24 cellular contexts compared by ENCODE assay signal in genomic region chr1:58318157-58318665, GRCh38.
"Had no signal": no experiment of that assay in that cellular context is flagged by ENCODE, and none has a peak within 500 bp of the region (broad histone marks: within the 10 kb centered on the region; RNA-seq: fewer than 3 reads in every experiment).

No MANE protein-coding gene starts in this region.

- H3K4me1 ChIP-seq: ascending aorta, Peyer's patch had no signal

- H3K4me1 Mint-ChIP-seq: activated B cell treated with CpG ODN at 0.5 μM for 24 hours; activated CD4-positive, alpha-beta T cell treated with anti-CD3 and anti-CD28 coated beads, Interleukin-2, amount 10 ng/mL, durations not matched to agents 24 days and 14 days; activated CD8-positive, alpha-beta memory T cell treated with anti-CD3 and anti-CD28 coated beads, Interleukin-2, amount 10 ng/mL, durations not matched to agents 7 days and 5 days; activated naive CD8-positive, alpha-beta T cell treated with anti-CD3 and anti-CD28 coated beads, Interleukin-2, amount 50 U/mL, for 24 hours; central memory CD8-positive, alpha-beta T cell had no signal

- H3K36me3 Mint-ChIP-seq: activated CD8-positive, alpha-beta memory T cell treated with anti-CD3 and anti-CD28 coated beads, Interleukin-2, amount 10 ng/mL, durations not matched to agents 7 days and 5 days had no signal

- H3K4me3 ChIP-seq: ascending aorta, body of pancreas, Peyer's patch had no signal

- H3K36me3 ChIP-seq: ascending aorta, Peyer's patch had no signal

- DNase-seq: activated B cell treated with CpG ODN at 0.5 μM for 24 hours; activated CD4-positive, alpha-beta T cell treated with anti-CD3 and anti-CD28 coated beads for 1 hour; activated CD4-positive, alpha-beta T cell treated with anti-CD3 and anti-CD28 coated beads, Interleukin-2, amount 10 ng/mL, durations not matched to agents 24 days and 14 days; activated CD4-positive, alpha-beta T cell treated with anti-CD3 and anti-CD28 coated beads, Interleukin-2, amount 50 U/mL, for 48 hours; activated CD8-positive, alpha-beta memory T cell treated with anti-CD3 and anti-CD28 coated beads, Interleukin-2, amount 10 ng/mL, durations not matched to agents 7 days and 5 days; activated effector memory CD4-positive, alpha-beta T cell treated with anti-CD3 and anti-CD28 coated beads, Interleukin-2, amount 50 U/mL, for 16 hours; activated naive CD4-positive, alpha-beta T cell treated with Interleukin-2 at 50 U/mL for 16 hours; activated naive CD8-positive, alpha-beta T cell treated with anti-CD3 and anti-CD28 coated beads, Interleukin-2, amount 50 U/mL, for 24 hours; activated T-cell treated with anti-CD3 and anti-CD28 coated beads, Interleukin-2, amount 50 U/mL, for 4 hours; amniotic stem cell; body of pancreas; NCI-H1105 treated with DMSO at 0.1 percent for 48 hours; NCI-H1436 treated with DMSO at 0.1 percent for 48 hours; NCI-H1930; NCI-H2107; NCI-H2171 treated with DMSO at 0.1 percent for 48 hours; NCI-H226; NK-92 treated with Interleukin-12 subunit alpha and Interleukin-12 subunit beta, amount 100 ng/mL, for 24 hours; Peyer's patch; SHP77 treated with DMSO at 0.1 percent for 48 hours had no signal

- ATAC-seq: activated CD8-positive, alpha-beta memory T cell treated with anti-CD3 and anti-CD28 coated beads, Interleukin-2, amount 10 ng/mL, durations not matched to agents 7 days and 5 days; activated naive CD4-positive, alpha-beta T cell treated with anti-CD3 and anti-CD28 coated beads, Interleukin-2, amount 50 U/mL, for 72 hours; activated naive CD8-positive, alpha-beta T cell treated with anti-CD3 and anti-CD28 coated beads, Interleukin-2, amount 50 U/mL, for 24 hours; activated T-cell treated with anti-CD3 and anti-CD28 coated beads, Interleukin-2, amount 50 U/mL, for 4 hours; body of pancreas had no signal

- H3K9me3 Mint-ChIP-seq: activated CD4-positive, alpha-beta T cell treated with anti-CD3 and anti-CD28 coated beads, Interleukin-2, amount 10 ng/mL, durations not matched to agents 24 days and 14 days had no signal

- H3K27me3 Mint-ChIP-seq: activated B cell treated with CpG ODN at 0.5 μM for 24 hours; activated CD4-positive, alpha-beta T cell treated with anti-CD3 and anti-CD28 coated beads, Interleukin-2, amount 10 ng/mL, durations not matched to agents 24 days and 14 days; activated CD8-positive, alpha-beta memory T cell treated with anti-CD3 and anti-CD28 coated beads, Interleukin-2, amount 10 ng/mL, durations not matched to agents 7 days and 5 days; activated naive CD8-positive, alpha-beta T cell treated with anti-CD3 and anti-CD28 coated beads, Interleukin-2, amount 50 U/mL, for 24 hours; central memory CD8-positive, alpha-beta T cell had no signal

- H3K27me3 ChIP-seq: ascending aorta, body of pancreas, Peyer's patch had no signal

- H3K27ac Mint-ChIP-seq: activated B cell treated with CpG ODN at 0.5 μM for 24 hours; activated CD4-positive, alpha-beta T cell treated with anti-CD3 and anti-CD28 coated beads, Interleukin-2, amount 10 ng/mL, durations not matched to agents 24 days and 14 days; activated CD8-positive, alpha-beta memory T cell treated with anti-CD3 and anti-CD28 coated beads, Interleukin-2, amount 10 ng/mL, durations not matched to agents 7 days and 5 days; activated naive CD4-positive, alpha-beta T cell treated with anti-CD3 and anti-CD28 coated beads, Interleukin-2, amount 50 U/mL, for 72 hours; activated naive CD8-positive, alpha-beta T cell treated with anti-CD3 and anti-CD28 coated beads, Interleukin-2, amount 50 U/mL, for 24 hours; T-helper 1 cell treated with Interleukin-12 subunit alpha and Interleukin-12 subunit beta and Interleukin-4 antibody, amounts not matched to agents 30 μg/mL and 1 μg/mL, for 36 hours had no signal

- H3K27ac ChIP-seq: ascending aorta, body of pancreas, Peyer's patch had no signal

- H3K4me3 Mint-ChIP-seq: activated B cell treated with CpG ODN at 0.5 μM for 24 hours; activated CD4-positive, alpha-beta T cell treated with anti-CD3 and anti-CD28 coated beads, Interleukin-2, amount 10 ng/mL, durations not matched to agents 24 days and 14 days; activated CD8-positive, alpha-beta memory T cell treated with anti-CD3 and anti-CD28 coated beads, Interleukin-2, amount 10 ng/mL, durations not matched to agents 7 days and 5 days; activated naive CD8-positive, alpha-beta T cell treated with anti-CD3 and anti-CD28 coated beads, Interleukin-2, amount 50 U/mL, for 24 hours; activated T-cell treated with anti-CD3 and anti-CD28 coated beads, Interleukin-2, amount 50 U/mL, for 4 hours; central memory CD8-positive, alpha-beta T cell; T-helper 1 cell treated with Interleukin-12 subunit alpha and Interleukin-12 subunit beta and Interleukin-4 antibody, amounts not matched to agents 30 μg/mL and 1 μg/mL, for 36 hours had no signal

- H3K9me3 ChIP-seq: body of pancreas, Peyer's patch had no signal
